8 cellular contexts compared by ENCODE assay signal in genomic region chr19:23075031-23075733, GRCh38. TPM values are rescaled to one million over a fixed set of nuclear protein-coding genes. Genes with fewer than 3 reads are reported as not detected.
DNase-seq lines count a peak whose midpoint lies in the region; ATAC-seq and TF ChIP-seq lines count a peak whose summit lies in the region.

No MANE protein-coding gene starts in this region.

- DNase-seq in GM04503 (ENCODE audit: low read depth) (peak; percentile 9), Peyer's patch (peak in 2 of 3 donors; percentile 47 to 55), epithelial cell of esophagus (ENCODE audit: low read depth) (peak; percentile 72), thyroid gland (peak; percentile 19 to 39), RWPE1 (ENCODE audit: low spot score) (no peak)

- POLR2A ChIA-PET in RWPE1 (lab: Yijun Ruan, JAX; ENCODE audit: low non-redundant PET) = no interaction called here

- WGBS in mesodermal cell (ENCODE audit: insufficient coverage in 2 of 2), 2 experiments = 0 to 1% methylated on average over 34 to 46 of the region's 48 CpGs
- 1% methylated on average over 9 to 21 of the region's 48 CpGs for whole genome bisulfite sequencing in thyroid gland, 2 donors

- TF ChIP-seq POLR2A in Peyer's patch (IDR thresholded peaks at IDR 0.05) (no peak), thyroid gland (IDR thresholded peaks at IDR 0.05) (no peak)

- H3K4me3 ChIP-seq in Peyer's patch = peak overlapping the region; percentile 24 to 54 (median 44)
- peak overlapping the region; percentile 63 for H3K4me3 ChIP-seq in epithelial cell of esophagus (ENCODE audit: low read length)
- H3K4me3 ChIP-seq in mesodermal cell (ENCODE audit: extremely low read depth, insufficient read depth, low read length, poor library complexity, severe bottlenecking) = peak overlapping the region; percentile 86
- H3K4me3 ChIP-seq in thyroid gland (replicated peaks in 1 of 3) = peak overlapping the region in 2 of 3 donors; percentile 7 to 30

- peaks cover 0 to 13% (median 3%) of the 10 kb centered on the region in 4 donors for H3K9me3 ChIP-seq in Peyer's patch
- H3K9me3 ChIP-seq in mesodermal cell (ENCODE audit: control insufficient read depth, low read length) = peaks cover 33% of the 10 kb centered on the region
- no peaks in the 10 kb centered on the region for H3K9me3 ChIP-seq in thyroid gland

- TF ChIP-seq CTCF in Peyer's patch (IDR thresholded peaks at IDR 0.05) = no peak
- TF ChIP-seq CTCF in epithelial cell of esophagus (IDR thresholded peaks at IDR 0.05; ENCODE audit: insufficient read depth, low read depth, low read length, missing control alignments) = no peak
- TF ChIP-seq CTCF in thyroid gland (IDR thresholded peaks at IDR 0.05) = no peak
- TF ChIP-seq CTCF in RWPE1 (conservative IDR thresholded peaks at IDR 0.05; ENCODE audit: low read depth) = no peak

- CTCF ChIA-PET in RWPE1 (lab: Yijun Ruan, JAX) = no interaction called here

- ATAC-seq in HG03460 (IDR thresholded peaks at IDR 0.05; ENCODE audit: unreplicated experiment) = peak; percentile 82
- no peak for ATAC-seq in HG02885 (IDR thresholded peaks at IDR 0.05; ENCODE audit: poor library complexity, unreplicated experiment)

- H3K27me3 ChIP-seq in Peyer's patch (no peaks in the 10 kb centered on the region), thyroid gland (no peaks in the 10 kb centered on the region)

- H3K27ac ChIP-seq in Peyer's patch (no peak overlapping the region), mesodermal cell (ENCODE audit: low read depth, low read length, severe bottlenecking) (peak overlapping the region; percentile 95), thyroid gland (no peak overlapping the region), RWPE1 (no peak overlapping the region)

- intact Hi-C loops in thyroid gland (cut with DNase I) = no loop called here

- H3K4me1 ChIP-seq in Peyer's patch (peaks cover 0 to 7% (median 0%) of the 10 kb centered on the region in 4 donors), mesodermal cell (ENCODE audit: control insufficient read depth, insufficient read depth, low read length, poor library complexity, severe bottlenecking) (no peaks in the 10 kb centered on the region), thyroid gland (no peaks in the 10 kb centered on the region)

- H3K36me3 ChIP-seq in Peyer's patch (no peaks in the 10 kb centered on the region), mesodermal cell (ENCODE audit: control insufficient read depth, insufficient read depth, low read length) (peaks cover 37% of the 10 kb centered on the region), thyroid gland (no peaks in the 10 kb centered on the region)

RNA-seq across cellular contexts. Expression of gene ZNF730, which starts 41.6 kb away (rescaled TPM):
- total RNA-seq in Peyer's patch (not detected), thyroid gland (1 to 10 TPM in 1 of 4 donors, under 1 TPM in 2, not detected in 1; 0.20 to 4.1 (median 0.56) TPM)
- 9.2 TPM for polyA plus RNA-seq in mesodermal cell (2013, experiment 1 of 2)
- 10.5 TPM for polyA plus RNA-seq in mesodermal cell (2013, experiment 2 of 2)

Comparison
In these comparisons a context has a peak if more than half of its experiments do, and no peak if none do; other contexts are left out.
1. H3K4me3 ChIP-seq: peak in every context shown above with its lines; median percentile 86 in mesodermal cell; 63 in epithelial cell of esophagus; 44 in Peyer's patch; 18 in thyroid gland.